2 cellular contexts compared by ENCODE assay signal in the genomic region with DNA sequence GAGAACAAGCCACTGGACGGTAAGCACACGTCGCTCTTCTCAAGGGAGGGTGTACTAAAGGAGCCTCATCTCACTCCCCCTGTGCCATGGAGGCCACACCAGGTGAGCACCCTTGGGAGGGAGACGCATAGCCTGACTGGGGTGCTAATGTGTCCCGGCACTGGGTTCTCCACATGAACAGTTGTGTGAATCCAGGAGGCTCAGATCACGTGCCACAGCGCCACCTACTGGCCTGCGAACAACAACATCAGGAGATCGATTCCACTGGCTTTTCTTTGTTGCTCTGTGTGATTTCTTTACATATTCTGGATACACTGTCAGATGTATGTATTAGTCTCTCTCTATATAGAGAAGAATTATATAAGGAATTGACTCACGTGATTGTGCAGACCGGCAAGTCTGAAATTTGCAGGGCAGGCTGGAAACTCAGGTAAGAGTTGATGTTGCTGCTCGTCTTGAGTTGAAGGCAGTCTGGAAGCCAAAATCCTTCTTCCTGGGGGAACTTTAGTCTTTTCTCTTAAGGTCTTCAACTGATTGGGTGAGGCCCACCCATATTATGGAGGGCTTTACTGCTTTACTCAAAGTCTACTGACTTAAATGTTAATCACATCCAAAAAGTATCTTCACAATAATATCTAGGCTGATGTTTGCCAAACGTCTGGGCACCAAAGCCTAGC.
TF ChIP-seq lines count a peak whose summit lies in the region.

No MANE protein-coding gene starts in this region.

TF ChIP-seq in IMR-90, 13 proteins besides CTCF, POLR2A, EP300 and RAD21:
- TF ChIP-seq, protein P1, sequence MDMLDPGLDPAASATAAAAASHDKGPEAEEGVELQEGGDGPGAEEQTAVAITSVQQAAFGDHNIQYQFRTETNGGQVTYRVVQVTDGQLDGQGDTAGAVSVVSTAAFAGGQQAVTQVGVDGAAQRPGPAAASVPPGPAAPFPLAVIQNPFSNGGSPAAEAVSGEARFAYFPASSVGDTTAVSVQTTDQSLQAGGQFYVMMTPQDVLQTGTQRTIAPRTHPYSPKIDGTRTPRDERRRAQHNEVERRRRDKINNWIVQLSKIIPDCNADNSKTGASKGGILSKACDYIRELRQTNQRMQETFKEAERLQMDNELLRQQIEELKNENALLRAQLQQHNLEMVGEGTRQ (IDR thresholded peaks at IDR 0.05; ENCODE audit: low read depth, low read length) = peak; percentile 41; the same call in 1 of the 2 replicates
- TF ChIP-seq SMC3 (IDR thresholded peaks at IDR 0.05; ENCODE audit: low read depth, low read length) (peak; percentile 39), BHLHE40 (IDR thresholded peaks at IDR 0.05; ENCODE audit: low read depth, low read length) (peak; percentile 93)

TF ChIP-seq in H1, 55 proteins besides CTCF, POLR2A, EP300 and RAD21:
- peak; percentile 44; the same call in 1 of the 2 replicates for TF ChIP-seq KDM1A (IDR thresholded peaks at IDR 0.05; ENCODE audit: borderline replicate concordance, low read length)
- TF ChIP-seq, protein P1 (IDR thresholded peaks at IDR 0.05; ENCODE audit: low read length) = peak; percentile 24; the same call in 1 of the 2 replicates
